21 cellular contexts compared by ENCODE assay signal in genomic region chr16:74315059-74315458, GRCh38. TPM values are rescaled to one million over a fixed set of nuclear protein-coding genes. Genes with fewer than 3 reads are reported as not detected.
DNase-seq lines count a peak whose midpoint lies in the region; FAIRE-seq and TF ChIP-seq lines count a peak whose summit lies in the region.
"Had no signal": no experiment of that assay in that cellular context is flagged by ENCODE, and none has a peak within 500 bp of the region (broad histone marks: within the 10 kb centered on the region; RNA-seq: fewer than 3 reads in every experiment).

No MANE protein-coding gene starts in this region.

- H3K79me1 ChIP-seq in H1 (ENCODE audit: low read depth, low read length) (no peaks in the 10 kb centered on the region), neuronal stem cell (ENCODE audit: low read depth, low read length) (no peaks in the 10 kb centered on the region)

- 91% methylated on average over 7 of the region's 7 CpGs; no CpG with 5 or more reads in 1 of the 2 experiments for WGBS in H1 (ENCODE audit: extremely low coverage in 1 of 2, insufficient coverage in 1 of 2, insufficient read length in 1 of 2, insufficient replicate concordance in 2 of 2, low coverage in 1 of 2, low lambda C conversion rate in 2 of 2, missing lambda C conversion rate in 1 of 2), 2 experiments
- WGBS in neuronal stem cell (ENCODE audit: extremely low coverage in 2 of 2, insufficient read length in 2 of 2, insufficient replicate concordance in 1 of 2), 2 donors = no CpG with 5 or more reads among the region's 7 CpGs

- BruUV-seq in Caco-2 (replicated peaks; lab: Mats Ljungman, UMichigan) = no TSS peak

- no peak overlapping the region for H3K56ac ChIP-seq in H1 (replicated peaks; ENCODE audit: insufficient read length, low read depth, low read length)

- CTCF ChIA-PET in Caco-2 (lab: Charles Lee) = interaction anchor here (0.5 to 1.4 kb wide), 3 partner anchors 10 to 288 kb away, joined by 3 to 13 read pairs (median 4); no protein-coding TSS in a partner anchor
- CTCF ChIA-PET in H1 (lab: Charles Lee; ENCODE audit: partially characterized antibody) = interaction anchor here (1.1 to 2.2 kb wide), 2 partner anchors 10 kb away, joined by 4 to 12 read pairs; no protein-coding TSS in a partner anchor

- H4K91ac ChIP-seq in H1 (replicated peaks; ENCODE audit: insufficient read length, low read length) = no peak overlapping the region
- H4K91ac ChIP-seq in neuronal stem cell (ENCODE audit: low read depth, low read length, poor library complexity) = no peak overlapping the region

- peak; percentile 23 for FAIRE-seq in HTR-8/SVneo (lab: Jason Lieb, UNC)
- no peak for FAIRE-seq in H1 (lab: Jason Lieb, UNC)
- FAIRE-seq: A204.1, D721Med, G401.6, GM12892, GM18507 had no signal

- H3K27me3 Mint-ChIP-seq in Caco-2 (ENCODE audit: insufficient read depth, unreplicated experiment) = no peaks in the 10 kb centered on the region
- H3K27me3 Mint-ChIP-seq: CD4-positive, CD25-positive, alpha-beta regulatory T cell; CD8-positive, alpha-beta memory T cell had no signal

- H3K4me3 Mint-ChIP-seq in Caco-2 (ENCODE audit: unreplicated experiment) = peak overlapping the region; percentile 21
- H3K4me3 Mint-ChIP-seq: CD4-positive, CD25-positive, alpha-beta regulatory T cell; GM23338; HFFc6 had no signal

- no peaks in the 10 kb centered on the region for H3K9me3 ChIP-seq in Caco-2
- H3K9me3 ChIP-seq in H1 (ENCODE audit: insufficient read depth in 2 of 2, low read depth in 1 of 2, low read length in 1 of 2) = no peaks in the 10 kb centered on the region; a peak in 1 of 4 replicates
- H3K9me3 ChIP-seq in neuronal stem cell (replicated peaks in 1 of 2; ENCODE audit: control insufficient read depth in 2 of 2, insufficient read depth in 1 of 2, low read depth in 1 of 2, low read length in 2 of 2) = peaks cover 0 to 2% of the 10 kb centered on the region in 2 donors
- H3K9me3 ChIP-seq: BE2C had no signal

- POLR2A ChIA-PET in Caco-2 (lab: Charles Lee) = interaction anchor here (0.5 kb wide), 1 partner anchor 352 kb away, joined by 4 read pairs; the partner anchor contains the start of gene RFWD3
- POLR2A ChIA-PET in H1 (lab: Charles Lee; ENCODE audit: partially characterized antibody) = interaction anchor here (0.8 to 8.8 kb wide), 5 partner anchors 8 to 18 kb away, joined by 3 to 63 read pairs (median 9); partner anchors contain the start of gene PSMD7

- H3K4me3 ChIP-seq in Caco-2 (ENCODE audit: low read depth, low read length) (no peak overlapping the region), H1 (ENCODE audit: extremely low read depth in 1 of 4, insufficient read depth in 2 of 4, low read depth in 3 of 4, low read length in 4 of 4) (no peak overlapping the region), neuronal stem cell (ENCODE audit: low read length in 2 of 2) (no peak overlapping the region), dorsolateral prefrontal cortex (no peak overlapping the region)
- H3K4me3 ChIP-seq: GM23338 had no signal

- H3K79me2 ChIP-seq in H1 (ENCODE audit: control insufficient read depth in 1 of 2, insufficient read depth in 2 of 2, low read length in 2 of 2) = no peaks in the 10 kb centered on the region

- H2BK120ac ChIP-seq in H1 (replicated peaks; ENCODE audit: low read depth, low read length) (no peak overlapping the region), neuronal stem cell (ENCODE audit: low read depth, low read length) (no peak overlapping the region)

- H2BK15ac ChIP-seq in H1 (ENCODE audit: low read length) = no peak overlapping the region
- H2BK15ac ChIP-seq in neuronal stem cell (ENCODE audit: low read length) = no peak overlapping the region

- TF ChIP-seq POLR2A in H1 (IDR thresholded peaks at IDR 0.05; ENCODE audit: control extremely low read depth in 1 of 2, low read depth in 2 of 2, low read length in 2 of 2) = peak in 1 of 2 experiments; percentile 10; a peak in 1 of 3 replicates

- H3K14ac ChIP-seq in H1 (ENCODE audit: insufficient read length) (no peak overlapping the region), neuronal stem cell (ENCODE audit: low read length) (no peak overlapping the region)

- H3K9me3 Mint-ChIP-seq in Caco-2 (ENCODE audit: unreplicated experiment) = peaks cover 19% of the 10 kb centered on the region
- H3K9me3 Mint-ChIP-seq: CD4-positive, CD25-positive, alpha-beta regulatory T cell; CD8-positive, alpha-beta memory T cell; HFFc6 had no signal

- TF ChIP-seq CTCF in Caco-2 (IDR thresholded peaks at IDR 0.05; ENCODE audit: insufficient read depth in 1 of 2, low read depth in 1 of 2, low read length in 1 of 2, severe bottlenecking in 1 of 2, unreplicated experiment in 1 of 2) = no peak
- TF ChIP-seq CTCF in H1 (IDR thresholded peaks at IDR 0.05; ENCODE audit: control extremely low read depth in 1 of 3, insufficient read depth in 1 of 3, low read depth in 1 of 3, low read length in 3 of 3) = no peak
- TF ChIP-seq CTCF in dorsolateral prefrontal cortex (IDR thresholded peaks at IDR 0.05 in 54 of 56, conservative IDR thresholded peaks at IDR 0.05 in 2 of 56; ENCODE audit: low read depth in 1 of 56, partially characterized antibody in 56 of 56) = no peak

- H3K36me3 Mint-ChIP-seq in Caco-2 (ENCODE audit: insufficient read depth, unreplicated experiment) = peaks cover 9% of the 10 kb centered on the region

- peak; percentile 69 to 75 for DNase-seq in Caco-2
- no peak for DNase-seq in HTR-8/SVneo (ENCODE audit: insufficient read length, low spot score)
- no peak for DNase-seq in H1 (ENCODE audit: low read depth in 1 of 2, low spot score in 2 of 2)
- DNase-seq in neuronal stem cell (ENCODE audit: low spot score) = no peak
- DNase-seq in dorsolateral prefrontal cortex = no peak
- no peak for DNase-seq in head of caudate nucleus
- DNase-seq in hippocampal formation (lab: John Stamatoyannopoulos, UW) = no peak
- DNase-seq: ACHN; BE2C; C1 segment of cervical spinal cord; CD4-positive, CD25-positive, alpha-beta regulatory T cell; CD8-positive, alpha-beta memory T cell; COR-L47; H7; HFFc6 had no signal

- H3K18ac ChIP-seq in H1 (ENCODE audit: extremely low read depth, low read length) = no peak overlapping the region
- no peak overlapping the region for H3K18ac ChIP-seq in neuronal stem cell (ENCODE audit: low read length)

- no peak overlapping the region for H3K23ac ChIP-seq in H1 (ENCODE audit: insufficient read length)
- no peak overlapping the region for H3K23ac ChIP-seq in neuronal stem cell (ENCODE audit: low read depth, low read length, poor library complexity)

- no peak overlapping the region for H4K8ac ChIP-seq in H1 (ENCODE audit: extremely low read depth, insufficient read depth, low read length)
- H4K8ac ChIP-seq in neuronal stem cell (ENCODE audit: low read depth, low read length) = no peak overlapping the region

- no peak overlapping the region for H3K9ac ChIP-seq in H1 (replicated peaks in 1 of 4; ENCODE audit: extremely low read depth in 1 of 4, low read depth in 3 of 4, low read length in 3 of 4)
- H3K9ac ChIP-seq in neuronal stem cell (ENCODE audit: low read depth, low read length, poor library complexity) = peak overlapping the region; percentile 3

- H3K4ac ChIP-seq in H1 (replicated peaks; ENCODE audit: insufficient read length, low read depth, low read length) (no peak overlapping the region), neuronal stem cell (ENCODE audit: low read length) (no peak overlapping the region)

- peaks cover 14% of the 10 kb centered on the region for H3K4me1 Mint-ChIP-seq in Caco-2 (ENCODE audit: low read depth, unreplicated experiment)
- H3K4me1 Mint-ChIP-seq: CD4-positive, CD25-positive, alpha-beta regulatory T cell; CD8-positive, alpha-beta memory T cell; GM23338 had no signal

- H3K23me2 ChIP-seq in H1 (ENCODE audit: low read depth, low read length) = no peaks in the 10 kb centered on the region

- H3K27ac Mint-ChIP-seq in Caco-2 (ENCODE audit: unreplicated experiment) = peak overlapping the region; percentile 79
- H3K27ac Mint-ChIP-seq: GM23338, HFFc6 had no signal

- H2AFZ ChIP-seq in H1 (ENCODE audit: low read length) = no peak overlapping the region
- H2AFZ ChIP-seq in neuronal stem cell (ENCODE audit: low read length) = no peak overlapping the region
- H2AFZ ChIP-seq: GM23338 had no signal

- no peak overlapping the region for H3K4me2 ChIP-seq in H1 (ENCODE audit: insufficient read depth in 1 of 2, low read depth in 2 of 2, low read length in 2 of 2)
- no peak overlapping the region for H3K4me2 ChIP-seq in neuronal stem cell (ENCODE audit: insufficient read depth, low read length, poor library complexity, severe bottlenecking)
- H3K4me2 ChIP-seq: GM23338 had no signal

- H2BK12ac ChIP-seq in H1 (ENCODE audit: low read depth, low read length) = no peak overlapping the region
- H2BK12ac ChIP-seq in neuronal stem cell (ENCODE audit: low read length) = no peak overlapping the region

- peaks cover under 1 to 2% of the 10 kb centered on the region in 2 experiments for H4K20me1 ChIP-seq in H1 (replicated peaks in 1 of 2; ENCODE audit: control insufficient read depth in 1 of 2, insufficient read depth in 2 of 2, low read length in 2 of 2)

- TF ChIP-seq EP300 in H1 (IDR thresholded peaks at IDR 0.05; ENCODE audit: borderline replicate concordance in 1 of 2, low read depth in 2 of 2, low read length in 2 of 2) = no peak

- H2AK5ac ChIP-seq in H1 (ENCODE audit: low read depth, low read length) (no peak overlapping the region), neuronal stem cell (ENCODE audit: low read depth, low read length) (no peak overlapping the region)

- H3K4me1 ChIP-seq in Caco-2 (peaks cover 11% of the 10 kb centered on the region), H1 (replicated peaks in 1 of 4; ENCODE audit: control insufficient read depth in 3 of 4, insufficient read depth in 4 of 4, low read length in 3 of 4) (no peaks in the 10 kb centered on the region), neuronal stem cell (ENCODE audit: control insufficient read depth in 2 of 2, insufficient read depth in 1 of 2, low read depth in 1 of 2, low read length in 2 of 2) (no peaks in the 10 kb centered on the region)
- H3K4me1 ChIP-seq: BE2C had no signal

- intact Hi-C loops in Caco-2 (cut with micrococcal nuclease; ENCODE audit: unreplicated experiment) (loop anchor here (1.0 kb wide), 1 partner anchor 14 kb away; no protein-coding TSS in a partner anchor), dorsolateral prefrontal cortex (cut with DNase I) (no loop called here), head of caudate nucleus (cut with DNase I) (no loop called here)

- H3K27me3 ChIP-seq in Caco-2 (replicated peaks; ENCODE audit: control insufficient read depth, insufficient read depth, low read length) = no peaks in the 10 kb centered on the region
- H3K27me3 ChIP-seq in H1 (replicated peaks in 1 of 4; ENCODE audit: control insufficient read depth in 3 of 4, extremely low read depth in 1 of 4, insufficient read depth in 3 of 4, low read length in 3 of 4) = peaks cover 0 to 1% (median 0%) of the 10 kb centered on the region in 4 experiments; a peak in 1 of 7 replicates
- peaks cover 0 to 2% (median 0%) of the 10 kb centered on the region in 3 experiments for H3K27me3 ChIP-seq in neuronal stem cell (ENCODE audit: control insufficient read depth in 3 of 3, insufficient read depth in 3 of 3, low read depth in 1 of 3, low read length in 3 of 3)
- H3K27me3 ChIP-seq in dorsolateral prefrontal cortex = no peaks in the 10 kb centered on the region
- H3K27me3 ChIP-seq: BE2C had no signal

- H3K36me3 ChIP-seq in Caco-2 (ENCODE audit: control insufficient read depth, insufficient read depth, low read length) = no peaks in the 10 kb centered on the region
- peaks cover 0 to 7% (median 2%) of the 10 kb centered on the region in 4 experiments; a peak in 2 of 8 replicates for H3K36me3 ChIP-seq in H1 (ENCODE audit: control insufficient read depth in 2 of 4, insufficient read depth in 4 of 4, low read length in 3 of 4)
- peaks cover 2 to 5% of the 10 kb centered on the region in 2 donors for H3K36me3 ChIP-seq in neuronal stem cell (replicated peaks in 1 of 2; ENCODE audit: control insufficient read depth in 2 of 2, insufficient read depth in 2 of 2, low read length in 2 of 2)
- H3K36me3 ChIP-seq: BE2C had no signal

- no peak overlapping the region for H4K5ac ChIP-seq in H1 (ENCODE audit: insufficient read length, low read depth, low read length)

- no peak overlapping the region; the same call in 1 of the 2 replicates for H2BK5ac ChIP-seq in H1 (ENCODE audit: low read depth, low read length)
- H2BK5ac ChIP-seq in neuronal stem cell (ENCODE audit: low read length) = no peak overlapping the region

- H3K27ac ChIP-seq in H1 (ENCODE audit: low read depth, low read length) (no peak overlapping the region), neuronal stem cell (replicated peaks; ENCODE audit: low read length) (no peak overlapping the region), dorsolateral prefrontal cortex (no peak overlapping the region)

- TF ChIP-seq RAD21 in H1 (IDR thresholded peaks at IDR 0.05 in 1 of 2, conservative IDR thresholded peaks at IDR 0.05 in 1 of 2; ENCODE audit: low read depth in 2 of 2, low read length in 2 of 2) = no peak

- H2BK20ac ChIP-seq in H1 (ENCODE audit: low read length) = no peak overlapping the region

RNA-seq across cellular contexts. Expression of gene PSMD7, which starts 18.4 kb away (rescaled TPM):
- total RNA-seq in Caco-2 (2022) (182 and 191 TPM in 2 replicates), dorsolateral prefrontal cortex (100 to 1,000 TPM in 5 of 120 experiments, 10 to 100 TPM in 115; 46.4 to 109 (median 81.9) TPM)
- 148 and 153 TPM in 2 replicates for total RNA-seq in H1 (2021; fragmentation: NEBNext Ultra II Directional; extraction: Animal tissue kit (Norgen Biotek cat#: 25700))
- polyA plus RNA-seq in H1 (2011; rRNA removed) = 72.0 and 91.1 TPM in 2 replicates
- 139 TPM for polyA plus RNA-seq in H1 (2011; cell fraction: cytosol; rRNA removed)
- 71.8 TPM for polyA plus RNA-seq in H1 (2011; cell fraction: nucleus; rRNA removed)
- 187 to 200 TPM (median 193 TPM) in 4 replicates for polyA plus RNA-seq in H1 (2012, experiment 1 of 2)
- 44.4 TPM for polyA plus RNA-seq in H1 (2012, experiment 2 of 2)
- 126 TPM for polyA plus RNA-seq in H1 (2013, experiment 1 of 2)
- polyA plus RNA-seq in H1 (2013, experiment 2 of 2) = 130 TPM
- polyA minus RNA-seq in H1 (2011; rRNA and poly(A)+ RNA removed) = 96.0 and 119 TPM in 2 replicates
- 80.3 TPM for polyA minus RNA-seq in H1 (2011; cell fraction: cytosol; rRNA and poly(A)+ RNA removed)
- 67.5 TPM for polyA minus RNA-seq in H1 (2011; cell fraction: nucleus; rRNA and poly(A)+ RNA removed)
- polyA plus RNA-seq in neuronal stem cell (2013, experiment 1 of 2) = 110 TPM
- polyA plus RNA-seq in neuronal stem cell (2013, experiment 2 of 2) = 113 TPM

Comparison
In these comparisons a context has a peak if more than half of its experiments do, and no peak if none do; other contexts are left out.
1. DNase-seq: peak in Caco-2 (2 of 2); none in HTR-8/SVneo (single experiment), H1 (0 of 2), neuronal stem cell (single experiment), dorsolateral prefrontal cortex (0 of 10), head of caudate nucleus (0 of 42) and hippocampal formation (0 of 2).